Comparison of ENCODE assay signal across 9 cellular contexts in the genomic region with DNA sequence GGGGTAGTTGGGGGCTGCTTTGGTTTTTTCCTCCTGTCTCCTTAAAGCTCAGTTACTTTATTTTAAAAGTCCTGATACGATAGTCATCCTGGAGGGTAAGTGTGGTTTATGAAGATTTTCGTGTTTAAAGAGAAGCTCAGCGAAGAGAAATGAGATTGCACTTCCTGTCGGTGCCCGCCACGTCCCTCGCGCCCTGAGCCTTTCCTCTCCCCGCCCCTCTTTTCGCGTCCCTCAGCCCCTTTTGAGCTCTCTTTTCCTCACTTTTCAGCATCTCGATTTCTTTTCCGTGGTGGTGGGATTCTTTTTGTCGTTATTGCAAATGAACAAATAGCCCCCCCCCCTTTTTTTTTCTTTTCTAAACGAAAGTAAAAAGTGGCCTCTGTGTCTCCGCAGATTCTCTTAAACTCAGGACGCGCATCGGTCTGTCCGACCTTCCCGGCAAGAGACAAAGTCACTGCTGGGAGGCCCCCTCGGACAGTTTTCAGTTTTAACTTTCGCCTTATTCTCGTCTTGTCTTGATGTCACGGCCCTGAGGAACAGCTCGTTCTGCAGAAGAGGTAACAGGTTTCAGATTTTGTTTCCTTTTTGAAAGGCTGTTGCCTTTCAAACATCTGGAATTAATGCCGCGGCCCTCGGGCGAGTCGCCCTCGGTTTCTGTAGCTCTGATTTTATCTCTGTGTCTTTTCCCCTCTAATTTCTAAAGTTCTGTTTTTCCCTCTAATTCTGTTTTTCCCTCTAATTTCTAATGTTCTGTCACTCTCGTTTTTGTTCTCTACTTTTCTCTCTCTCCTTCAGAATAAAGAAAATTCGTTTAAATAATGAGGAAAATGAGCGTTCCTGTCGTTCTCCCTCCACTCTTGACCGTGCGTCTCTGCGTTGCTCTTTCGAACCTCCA. TPM values are rescaled to one million over a fixed set of nuclear protein-coding genes. Genes with fewer than 3 reads are reported as not detected.
DNase-seq lines count a peak whose midpoint lies in the region; ATAC-seq and TF ChIP-seq lines count a peak whose summit lies in the region.
"Had no signal": no experiment of that assay in that cellular context is flagged by ENCODE, and none has a peak within 500 bp of the region (broad histone marks: within the 10 kb centered on the region; RNA-seq: fewer than 3 reads in every experiment).

No MANE protein-coding gene starts in this region.

- H2BK5ac ChIP-seq in IMR-90 (ENCODE audit: low read depth, low read length, poor library complexity, severe bottlenecking), result no peak overlapping the region
- no peak overlapping the region for H2BK5ac ChIP-seq in trophoblast cell (ENCODE audit: low read depth, low read length, poor library complexity)

- H3K27me3 ChIP-seq in IMR-90 (ENCODE audit: control insufficient read depth, insufficient read depth, low read length) (peaks cover 93% of the 10 kb centered on the region), breast epithelium (peaks cover 12 to 100% of the 10 kb centered on the region in 2 donors), trophoblast cell (ENCODE audit: insufficient read depth, low read length) (peaks cover 92% of the 10 kb centered on the region)

- H3K4me1 ChIP-seq in IMR-90 (ENCODE audit: control insufficient read depth, insufficient read depth, low read length), result no peaks in the 10 kb centered on the region; the same call in 1 of the 2 replicates
- peaks cover 4 to 6% of the 10 kb centered on the region in 2 donors for H3K4me1 ChIP-seq in breast epithelium
- peaks cover 17 to 18% of the 10 kb centered on the region in 2 experiments for H3K4me1 ChIP-seq in trophoblast cell (ENCODE audit: control insufficient read depth in 1 of 2, insufficient read depth in 2 of 2, low read length in 2 of 2)

- H4K12ac ChIP-seq in trophoblast cell (ENCODE audit: low read depth, low read length), result no peak overlapping the region

- BruUV-seq in IMR-90 (replicated peaks; lab: Mats Ljungman, UMichigan), result no TSS peak

- no peak for TF ChIP-seq POLR2A in IMR-90 (IDR thresholded peaks at IDR 0.05; ENCODE audit: low read depth, low read length)
- no peak for TF ChIP-seq POLR2A in breast epithelium (IDR thresholded peaks at IDR 0.05)

- H3K4me2 ChIP-seq in IMR-90 (ENCODE audit: low read depth, low read length), result peak overlapping the region; percentile 80
- peak overlapping the region; percentile 8 for H3K4me2 ChIP-seq in trophoblast cell (ENCODE audit: low read length)

- no peaks in the 10 kb centered on the region for H3K79me2 ChIP-seq in trophoblast cell (ENCODE audit: control insufficient read depth, insufficient read depth, low read length, poor library complexity)

- dilution Hi-C loops in IMR-90 (cut with HindIII; ENCODE audit: low sequenced_read_pairs, unreplicated experiment), result no loop called here

- no peak overlapping the region for H3K14ac ChIP-seq in IMR-90 (replicated peaks; ENCODE audit: low read depth, low read length)
- H3K14ac ChIP-seq in trophoblast cell (ENCODE audit: low read length), result no peak overlapping the region

- H2AK9ac ChIP-seq in IMR-90 (replicated peaks; ENCODE audit: low read depth, low read length, poor library complexity), result peak overlapping the region; percentile 18

- H3K79me1 ChIP-seq in IMR-90 (ENCODE audit: low read depth in 1 of 2, low read length in 2 of 2) (no peaks in the 10 kb centered on the region), trophoblast cell (ENCODE audit: low read length) (no peaks in the 10 kb centered on the region)

- ATAC-seq in IMR-90 (ENCODE audit: low read depth) (no peak), HG03442 (IDR thresholded peaks at IDR 0.05; ENCODE audit: unreplicated experiment) (no peak), HG02759 (IDR thresholded peaks at IDR 0.05; ENCODE audit: unreplicated experiment) (no peak)

- no peak for TF ChIP-seq RAD21 in IMR-90 (IDR thresholded peaks at IDR 0.05; ENCODE audit: low read length)

- CTCF ChIA-PET in IMR-90 (lab: Yijun Ruan, JAX), result interaction anchor here (0.7 kb wide), 2 partner anchors 9 to 317 kb away, joined by 3 to 4 read pairs; no protein-coding TSS in a partner anchor

- 2% methylated on average over 7 of the region's 40 CpGs; no CpG with 5 or more reads in 1 of the 2 experiments for WGBS in IMR-90 (ENCODE audit: extremely low coverage in 2 of 2, insufficient read length in 1 of 2), 2 experiments
- no CpG with 5 or more reads among the region's 40 CpGs for WGBS in trophoblast cell (ENCODE audit: extremely low coverage, insufficient coverage, insufficient read length)

- H3K27ac ChIP-seq in IMR-90 (ENCODE audit: insufficient read depth, low read length) (no peak overlapping the region), breast epithelium (no peak overlapping the region), trophoblast cell (ENCODE audit: low read depth, low read length) (no peak overlapping the region)

- no peak overlapping the region for H3K56ac ChIP-seq in IMR-90 (ENCODE audit: extremely low read depth, insufficient read depth, low read length)

- H4K20me1 ChIP-seq in IMR-90 (ENCODE audit: insufficient read depth, low read length), result 0 out of 2 replicates have a peak, but pooled peaks cover 20% of the 10 kb centered on the region

- in situ Hi-C loops in IMR-90 (cut with MboI; ENCODE audit: low sequenced_read_pairs), result no loop called here

- H3K36me3 ChIP-seq in IMR-90 (ENCODE audit: control insufficient read depth, insufficient read depth, low read length) (no peaks in the 10 kb centered on the region), breast epithelium (no peaks in the 10 kb centered on the region), trophoblast cell (ENCODE audit: control insufficient read depth in 1 of 2, insufficient read depth in 2 of 2, low read length in 2 of 2) (no peaks in the 10 kb centered on the region)

- POLR2A ChIA-PET in IMR-90 (lab: Charles Lee; ENCODE audit: unreplicated experiment), result interaction anchor here (0.6 kb wide), 1 partner anchor 57 kb away, joined by 3 read pairs; no protein-coding TSS in a partner anchor

- H3K9ac ChIP-seq in IMR-90 (ENCODE audit: low read depth, low read length), result no peak overlapping the region
- H3K9ac ChIP-seq in trophoblast cell (ENCODE audit: low read length), result no peak overlapping the region

- no peak overlapping the region for H4K5ac ChIP-seq in IMR-90 (ENCODE audit: low read depth, low read length)

- H2AK5ac ChIP-seq in IMR-90 (ENCODE audit: low read depth, low read length) (no peak overlapping the region), trophoblast cell (ENCODE audit: low read length) (no peak overlapping the region)

- H3K4ac ChIP-seq in IMR-90 (ENCODE audit: low read depth, low read length), result no peak overlapping the region
- H3K4ac ChIP-seq in trophoblast cell (ENCODE audit: low read depth, low read length), result no peak overlapping the region

- H3K9me1 ChIP-seq in IMR-90 (ENCODE audit: insufficient read depth, low read length), result peaks cover 12% of the 10 kb centered on the region

- DNase-seq in DMS53 treated with DMSO at 0.1 percent for 48 hours (lab: John Stamatoyannopoulos, UW; ENCODE audit: unreplicated experiment) (peak; percentile 72), IMR-90 (no peak), breast epithelium (ENCODE audit: low spot score in 2 of 2) (no peak), trophoblast cell (no peak), hippocampal formation (lab: John Stamatoyannopoulos, UW) (no peak), putamen (ENCODE audit: low spot score) (no peak)
- DNase-seq: Karpas-422 had no signal

- H2AFZ ChIP-seq in IMR-90 (replicated peaks; ENCODE audit: low read length, poor library complexity), result peak overlapping the region; percentile 18
- no peak overlapping the region for H2AFZ ChIP-seq in trophoblast cell (ENCODE audit: insufficient read depth, low read length, poor library complexity)

- H3K4me3 ChIP-seq in IMR-90 (ENCODE audit: insufficient read depth, low read depth, low read length) (0 out of 2 replicates have a peak overlapping the region, but pooled peaks have one; percentile 18), breast epithelium (peak overlapping the region; percentile 27 to 56 (median 36)), trophoblast cell (ENCODE audit: low read depth, low read length) (no peak overlapping the region)

- H2BK20ac ChIP-seq in IMR-90 (ENCODE audit: low read depth, low read length), result no peak overlapping the region

- no peak overlapping the region for H2BK15ac ChIP-seq in IMR-90 (ENCODE audit: low read depth, low read length)

- H3K23ac ChIP-seq in IMR-90 (ENCODE audit: low read depth, low read length) (peak overlapping the region; percentile 10; the same call in 1 of the 2 replicates), trophoblast cell (ENCODE audit: low read length) (no peak overlapping the region)

- H4K91ac ChIP-seq in IMR-90 (ENCODE audit: insufficient read depth, low read depth, low read length), result no peak overlapping the region
- no peak overlapping the region for H4K91ac ChIP-seq in trophoblast cell (ENCODE audit: low read depth, low read length)

- intact Hi-C loops in IMR-90 (cut with micrococcal nuclease) (no loop called here), breast epithelium (cut with DNase I; ENCODE audit: low total_unique reads) (no loop called here)

- no peak overlapping the region for H2BK12ac ChIP-seq in trophoblast cell (ENCODE audit: low read length)

- no peak overlapping the region for H3K18ac ChIP-seq in IMR-90 (ENCODE audit: low read depth, low read length)
- no peak overlapping the region for H3K18ac ChIP-seq in trophoblast cell (ENCODE audit: low read length)

- TF ChIP-seq CTCF in IMR-90 (conservative IDR thresholded peaks at IDR 0.05; ENCODE audit: low read depth, low read length) (no peak), breast epithelium (IDR thresholded peaks at IDR 0.05) (no peak)

- H4K8ac ChIP-seq in IMR-90 (ENCODE audit: low read depth in 2 of 2, low read length in 2 of 2), result no peak overlapping the region
- H4K8ac ChIP-seq in trophoblast cell (ENCODE audit: low read depth, low read length), result no peak overlapping the region

- H2BK120ac ChIP-seq in IMR-90 (ENCODE audit: low read depth, low read length), result no peak overlapping the region
- no peak overlapping the region for H2BK120ac ChIP-seq in trophoblast cell (ENCODE audit: insufficient read depth, low read length, poor library complexity)

- peaks cover 10% of the 10 kb centered on the region for H3K9me3 ChIP-seq in IMR-90 (ENCODE audit: control insufficient read depth, insufficient read depth, low read length)
- H3K9me3 ChIP-seq in breast epithelium, result no peaks in the 10 kb centered on the region
- H3K9me3 ChIP-seq in trophoblast cell (ENCODE audit: insufficient read depth, low read depth, low read length), result peaks cover 15% of the 10 kb centered on the region

TF ChIP-seq in IMR-90, 13 proteins besides CTCF, POLR2A, EP300 and RAD21 (continues in another document):
- TF ChIP-seq MXI1 (IDR thresholded peaks at IDR 0.05; ENCODE audit: borderline replicate concordance, low read depth, low read length), result no peak

RNA-seq across cellular contexts. Expression of a gene that starts 1.0 kb away (rescaled TPM):
- total RNA-seq in IMR-90 (2012; rRNA removed), result not detected in 2 replicates
- polyA plus RNA-seq in IMR-90 (2012; rRNA removed), result 0.02 TPM in 1 of 2 replicates, not detected in the other
- 0.01 TPM in 1 of 2 replicates, not detected in the other for polyA plus RNA-seq in IMR-90 (2012; cell fraction: cytosol; rRNA removed)
- polyA plus RNA-seq in IMR-90 (2012; cell fraction: nucleus; rRNA removed; ENCODE audit: low replicate concordance), result 0.05 TPM in 1 of 2 replicates, not detected in the other
- under 1 TPM in 1 of 3 donors, not detected in 2; 0.16 TPM for total RNA-seq in breast epithelium
- polyA plus RNA-seq in trophoblast cell (2013), result 0.03 and 0.06 TPM in 2 replicates
